In the genomic region with DNA sequence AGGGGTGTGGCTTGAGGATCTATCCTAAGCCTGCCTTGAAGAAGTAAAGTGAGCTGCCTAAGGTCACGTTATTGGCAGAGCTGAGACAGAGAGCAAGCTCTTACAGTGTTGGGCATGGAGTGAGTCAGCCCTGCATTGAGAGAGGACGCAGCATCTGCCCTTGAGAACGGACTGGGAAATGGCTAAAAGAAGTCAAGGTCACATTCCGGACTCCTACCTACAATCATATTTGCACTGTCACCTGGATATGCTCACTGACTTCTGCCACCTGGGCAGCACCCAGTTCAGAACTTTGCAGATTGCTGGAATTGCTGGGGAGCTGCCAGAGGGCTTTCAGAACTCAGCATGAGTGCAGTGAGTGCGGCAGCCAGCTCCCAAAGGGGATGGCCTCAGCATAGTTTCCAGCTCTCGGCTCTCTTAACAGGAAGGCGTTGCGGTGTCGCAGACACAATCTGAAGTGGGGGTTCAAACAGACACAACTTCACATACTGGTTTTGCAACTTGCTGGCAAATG, we compare ENCODE assay signal across 1 cellular context.
TF ChIP-seq lines count a peak whose summit lies in the region.

No MANE protein-coding gene starts in this region.

TF ChIP-seq in HepG2, 621 proteins besides CTCF, POLR2A, EP300 and RAD21 (continued from another document and continues in another):
- TF ChIP-seq, protein P1, sequence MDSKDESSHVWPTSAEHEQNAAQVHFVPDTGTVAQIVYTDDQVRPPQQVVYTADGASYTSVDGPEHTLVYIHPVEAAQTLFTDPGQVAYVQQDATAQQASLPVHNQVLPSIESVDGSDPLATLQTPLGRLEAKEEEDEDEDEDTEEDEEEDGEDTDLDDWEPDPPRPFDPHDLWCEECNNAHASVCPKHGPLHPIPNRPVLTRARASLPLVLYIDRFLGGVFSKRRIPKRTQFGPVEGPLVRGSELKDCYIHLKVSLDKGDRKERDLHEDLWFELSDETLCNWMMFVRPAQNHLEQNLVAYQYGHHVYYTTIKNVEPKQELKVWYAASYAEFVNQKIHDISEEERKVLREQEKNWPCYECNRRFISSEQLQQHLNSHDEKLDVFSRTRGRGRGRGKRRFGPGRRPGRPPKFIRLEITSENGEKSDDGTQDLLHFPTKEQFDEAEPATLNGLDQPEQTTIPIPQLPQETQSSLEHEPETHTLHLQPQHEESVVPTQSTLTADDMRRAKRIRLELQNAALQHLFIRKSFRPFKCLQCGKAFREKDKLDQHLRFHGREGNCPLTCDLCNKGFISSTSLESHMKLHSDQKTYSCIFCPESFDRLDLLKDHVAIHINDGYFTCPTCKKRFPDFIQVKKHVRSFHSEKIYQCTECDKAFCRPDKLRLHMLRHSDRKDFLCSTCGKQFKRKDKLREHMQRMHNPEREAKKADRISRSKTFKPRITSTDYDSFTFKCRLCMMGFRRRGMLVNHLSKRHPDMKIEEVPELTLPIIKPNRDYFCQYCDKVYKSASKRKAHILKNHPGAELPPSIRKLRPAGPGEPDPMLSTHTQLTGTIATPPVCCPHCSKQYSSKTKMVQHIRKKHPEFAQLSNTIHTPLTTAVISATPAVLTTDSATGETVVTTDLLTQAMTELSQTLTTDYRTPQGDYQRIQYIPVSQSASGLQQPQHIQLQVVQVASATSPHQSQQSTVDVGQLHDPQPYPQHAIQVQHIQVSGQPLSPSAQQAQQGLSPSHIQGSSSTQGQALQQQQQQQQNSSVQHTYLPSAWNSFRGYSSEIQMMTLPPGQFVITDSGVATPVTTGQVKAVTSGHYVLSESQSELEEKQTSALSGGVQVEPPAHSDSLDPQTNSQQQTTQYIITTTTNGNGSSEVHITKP (CRISPR knock-in tag; IDR thresholded peaks at IDR 0.05; ENCODE audit: low read depth), result no peak
- TF ChIP-seq ZNF891 (CRISPR knock-in tag; IDR thresholded peaks at IDR 0.05) (0 out of 2 replicates have a peak, but pooled peaks have one; percentile 62), HOXA3 (CRISPR knock-in tag; IDR thresholded peaks at IDR 0.05) (peak; percentile 22; the same call in 1 of the 2 replicates), ZNF775 (CRISPR knock-in tag; IDR thresholded peaks at IDR 0.05; ENCODE audit: borderline replicate concordance) (no peak), POLR2AphosphoS2 (IDR thresholded peaks at IDR 0.05; ENCODE audit: low read depth, low read length) (no peak), ZSCAN21 (CRISPR knock-in tag; IDR thresholded peaks at IDR 0.05; ENCODE audit: borderline replicate concordance) (no peak), JARID2 (CRISPR knock-in tag; IDR thresholded peaks at IDR 0.05; ENCODE audit: insufficient replicate concordance) (no peak), SOX6 (IDR thresholded peaks at IDR 0.05) (no peak), SOX6 (CRISPR knock-in tag; IDR thresholded peaks at IDR 0.05) (peak; percentile 44), ZNF160 (CRISPR knock-in tag; IDR thresholded peaks at IDR 0.05) (0 out of 2 replicates have a peak, but pooled peaks have one; percentile 41), SMAD9 (CRISPR knock-in tag; IDR thresholded peaks at IDR 0.05) (no peak), U2AF2 (IDR thresholded peaks at IDR 0.05; ENCODE audit: low read depth, low read length) (no peak), ZNF644 (CRISPR knock-in tag; IDR thresholded peaks at IDR 0.05; ENCODE audit: low read depth) (0 out of 2 replicates have a peak, but pooled peaks have one; percentile 24), MIER3 (CRISPR knock-in tag; IDR thresholded peaks at IDR 0.05; ENCODE audit: borderline replicate concordance) (0 out of 2 replicates have a peak, but pooled peaks have one; percentile 31), SAP130 (CRISPR knock-in tag; IDR thresholded peaks at IDR 0.05; ENCODE audit: low read depth) (0 out of 2 replicates have a peak, but pooled peaks have one; percentile 22), EEA1 (CRISPR knock-in tag; IDR thresholded peaks at IDR 0.05; ENCODE audit: borderline replicate concordance) (0 out of 2 replicates have a peak, but pooled peaks have one; percentile 32), ELF4 (CRISPR knock-in tag; IDR thresholded peaks at IDR 0.05; ENCODE audit: borderline replicate concordance) (no peak), NFE2L2 (IDR thresholded peaks at IDR 0.05; ENCODE audit: low read length) (0 out of 2 replicates have a peak, but pooled peaks have one; percentile 13), ZNF230 (CRISPR knock-in tag; IDR thresholded peaks at IDR 0.05) (no peak), ZNF556 (CRISPR knock-in tag; IDR thresholded peaks at IDR 0.05; ENCODE audit: borderline replicate concordance) (no peak), NFKBIZ (CRISPR knock-in tag; IDR thresholded peaks at IDR 0.05) (no peak), ZNF34 (CRISPR knock-in tag; IDR thresholded peaks at IDR 0.05; ENCODE audit: borderline replicate concordance) (no peak), NCOA2 (CRISPR knock-in tag; IDR thresholded peaks at IDR 0.05) (no peak), SSRP1 (CRISPR knock-in tag; IDR thresholded peaks at IDR 0.05) (no peak), HCFC1 (IDR thresholded peaks at IDR 0.05; ENCODE audit: low read depth, low read length) (no peak), GATAD2A (CRISPR knock-in tag; IDR thresholded peaks at IDR 0.05) (peak; percentile 31; the same call in 1 of the 2 replicates), SP2 (CRISPR knock-in tag; IDR thresholded peaks at IDR 0.05) (no peak)
- TF ChIP-seq, protein P2, sequence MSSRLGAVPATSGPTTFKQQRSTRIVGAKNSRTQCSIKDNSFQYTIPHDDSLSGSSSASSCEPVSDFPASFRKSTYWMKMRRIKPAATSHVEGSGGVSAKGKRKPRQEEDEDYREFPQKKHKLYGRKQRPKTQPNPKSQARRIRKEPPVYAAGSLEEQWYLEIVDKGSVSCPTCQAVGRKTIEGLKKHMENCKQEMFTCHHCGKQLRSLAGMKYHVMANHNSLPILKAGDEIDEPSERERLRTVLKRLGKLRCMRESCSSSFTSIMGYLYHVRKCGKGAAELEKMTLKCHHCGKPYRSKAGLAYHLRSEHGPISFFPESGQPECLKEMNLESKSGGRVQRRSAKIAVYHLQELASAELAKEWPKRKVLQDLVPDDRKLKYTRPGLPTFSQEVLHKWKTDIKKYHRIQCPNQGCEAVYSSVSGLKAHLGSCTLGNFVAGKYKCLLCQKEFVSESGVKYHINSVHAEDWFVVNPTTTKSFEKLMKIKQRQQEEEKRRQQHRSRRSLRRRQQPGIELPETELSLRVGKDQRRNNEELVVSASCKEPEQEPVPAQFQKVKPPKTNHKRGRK (CRISPR knock-in tag; IDR thresholded peaks at IDR 0.05), result no peak
- TF ChIP-seq, protein P3, sequence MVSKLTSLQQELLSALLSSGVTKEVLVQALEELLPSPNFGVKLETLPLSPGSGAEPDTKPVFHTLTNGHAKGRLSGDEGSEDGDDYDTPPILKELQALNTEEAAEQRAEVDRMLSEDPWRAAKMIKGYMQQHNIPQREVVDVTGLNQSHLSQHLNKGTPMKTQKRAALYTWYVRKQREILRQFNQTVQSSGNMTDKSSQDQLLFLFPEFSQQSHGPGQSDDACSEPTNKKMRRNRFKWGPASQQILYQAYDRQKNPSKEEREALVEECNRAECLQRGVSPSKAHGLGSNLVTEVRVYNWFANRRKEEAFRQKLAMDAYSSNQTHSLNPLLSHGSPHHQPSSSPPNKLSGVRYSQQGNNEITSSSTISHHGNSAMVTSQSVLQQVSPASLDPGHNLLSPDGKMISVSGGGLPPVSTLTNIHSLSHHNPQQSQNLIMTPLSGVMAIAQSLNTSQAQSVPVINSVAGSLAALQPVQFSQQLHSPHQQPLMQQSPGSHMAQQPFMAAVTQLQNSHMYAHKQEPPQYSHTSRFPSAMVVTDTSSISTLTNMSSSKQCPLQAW (CRISPR knock-in tag; IDR thresholded peaks at IDR 0.05), result peak; percentile 58
- TF ChIP-seq, protein P4, sequence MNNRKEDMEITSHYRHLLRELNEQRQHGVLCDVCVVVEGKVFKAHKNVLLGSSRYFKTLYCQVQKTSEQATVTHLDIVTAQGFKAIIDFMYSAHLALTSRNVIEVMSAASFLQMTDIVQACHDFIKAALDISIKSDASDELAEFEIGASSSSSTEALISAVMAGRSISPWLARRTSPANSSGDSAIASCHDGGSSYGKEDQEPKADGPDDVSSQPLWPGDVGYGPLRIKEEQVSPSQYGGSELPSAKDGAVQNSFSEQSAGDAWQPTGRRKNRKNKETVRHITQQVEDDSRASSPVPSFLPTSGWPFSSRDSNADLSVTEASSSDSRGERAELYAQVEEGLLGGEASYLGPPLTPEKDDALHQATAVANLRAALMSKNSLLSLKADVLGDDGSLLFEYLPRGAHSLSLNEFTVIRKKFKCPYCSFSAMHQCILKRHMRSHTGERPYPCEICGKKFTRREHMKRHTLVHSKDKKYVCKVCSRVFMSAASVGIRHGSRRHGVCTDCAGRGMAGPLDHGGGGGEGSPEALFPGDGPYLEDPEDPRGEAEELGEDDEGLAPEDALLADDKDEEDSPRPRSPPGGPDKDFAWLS (CRISPR knock-in tag; IDR thresholded peaks at IDR 0.05; ENCODE audit: borderline replicate concordance), result no peak
- TF ChIP-seq, protein P5, sequence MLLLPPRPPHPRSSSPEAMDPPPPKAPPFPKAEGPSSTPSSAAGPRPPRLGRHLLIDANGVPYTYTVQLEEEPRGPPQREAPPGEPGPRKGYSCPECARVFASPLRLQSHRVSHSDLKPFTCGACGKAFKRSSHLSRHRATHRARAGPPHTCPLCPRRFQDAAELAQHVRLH (CRISPR knock-in tag; IDR thresholded peaks at IDR 0.05; ENCODE audit: borderline replicate concordance, low read depth), result no peak
- TF ChIP-seq, protein P6, sequence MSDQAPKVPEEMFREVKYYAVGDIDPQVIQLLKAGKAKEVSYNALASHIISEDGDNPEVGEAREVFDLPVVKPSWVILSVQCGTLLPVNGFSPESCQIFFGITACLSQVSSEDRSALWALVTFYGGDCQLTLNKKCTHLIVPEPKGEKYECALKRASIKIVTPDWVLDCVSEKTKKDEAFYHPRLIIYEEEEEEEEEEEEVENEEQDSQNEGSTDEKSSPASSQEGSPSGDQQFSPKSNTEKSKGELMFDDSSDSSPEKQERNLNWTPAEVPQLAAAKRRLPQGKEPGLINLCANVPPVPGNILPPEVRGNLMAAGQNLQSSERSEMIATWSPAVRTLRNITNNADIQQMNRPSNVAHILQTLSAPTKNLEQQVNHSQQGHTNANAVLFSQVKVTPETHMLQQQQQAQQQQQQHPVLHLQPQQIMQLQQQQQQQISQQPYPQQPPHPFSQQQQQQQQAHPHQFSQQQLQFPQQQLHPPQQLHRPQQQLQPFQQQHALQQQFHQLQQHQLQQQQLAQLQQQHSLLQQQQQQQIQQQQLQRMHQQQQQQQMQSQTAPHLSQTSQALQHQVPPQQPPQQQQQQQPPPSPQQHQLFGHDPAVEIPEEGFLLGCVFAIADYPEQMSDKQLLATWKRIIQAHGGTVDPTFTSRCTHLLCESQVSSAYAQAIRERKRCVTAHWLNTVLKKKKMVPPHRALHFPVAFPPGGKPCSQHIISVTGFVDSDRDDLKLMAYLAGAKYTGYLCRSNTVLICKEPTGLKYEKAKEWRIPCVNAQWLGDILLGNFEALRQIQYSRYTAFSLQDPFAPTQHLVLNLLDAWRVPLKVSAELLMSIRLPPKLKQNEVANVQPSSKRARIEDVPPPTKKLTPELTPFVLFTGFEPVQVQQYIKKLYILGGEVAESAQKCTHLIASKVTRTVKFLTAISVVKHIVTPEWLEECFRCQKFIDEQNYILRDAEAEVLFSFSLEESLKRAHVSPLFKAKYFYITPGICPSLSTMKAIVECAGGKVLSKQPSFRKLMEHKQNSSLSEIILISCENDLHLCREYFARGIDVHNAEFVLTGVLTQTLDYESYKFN (CRISPR knock-in tag; conservative IDR thresholded peaks at IDR 0.05), result no peak
- TF ChIP-seq, protein P7, sequence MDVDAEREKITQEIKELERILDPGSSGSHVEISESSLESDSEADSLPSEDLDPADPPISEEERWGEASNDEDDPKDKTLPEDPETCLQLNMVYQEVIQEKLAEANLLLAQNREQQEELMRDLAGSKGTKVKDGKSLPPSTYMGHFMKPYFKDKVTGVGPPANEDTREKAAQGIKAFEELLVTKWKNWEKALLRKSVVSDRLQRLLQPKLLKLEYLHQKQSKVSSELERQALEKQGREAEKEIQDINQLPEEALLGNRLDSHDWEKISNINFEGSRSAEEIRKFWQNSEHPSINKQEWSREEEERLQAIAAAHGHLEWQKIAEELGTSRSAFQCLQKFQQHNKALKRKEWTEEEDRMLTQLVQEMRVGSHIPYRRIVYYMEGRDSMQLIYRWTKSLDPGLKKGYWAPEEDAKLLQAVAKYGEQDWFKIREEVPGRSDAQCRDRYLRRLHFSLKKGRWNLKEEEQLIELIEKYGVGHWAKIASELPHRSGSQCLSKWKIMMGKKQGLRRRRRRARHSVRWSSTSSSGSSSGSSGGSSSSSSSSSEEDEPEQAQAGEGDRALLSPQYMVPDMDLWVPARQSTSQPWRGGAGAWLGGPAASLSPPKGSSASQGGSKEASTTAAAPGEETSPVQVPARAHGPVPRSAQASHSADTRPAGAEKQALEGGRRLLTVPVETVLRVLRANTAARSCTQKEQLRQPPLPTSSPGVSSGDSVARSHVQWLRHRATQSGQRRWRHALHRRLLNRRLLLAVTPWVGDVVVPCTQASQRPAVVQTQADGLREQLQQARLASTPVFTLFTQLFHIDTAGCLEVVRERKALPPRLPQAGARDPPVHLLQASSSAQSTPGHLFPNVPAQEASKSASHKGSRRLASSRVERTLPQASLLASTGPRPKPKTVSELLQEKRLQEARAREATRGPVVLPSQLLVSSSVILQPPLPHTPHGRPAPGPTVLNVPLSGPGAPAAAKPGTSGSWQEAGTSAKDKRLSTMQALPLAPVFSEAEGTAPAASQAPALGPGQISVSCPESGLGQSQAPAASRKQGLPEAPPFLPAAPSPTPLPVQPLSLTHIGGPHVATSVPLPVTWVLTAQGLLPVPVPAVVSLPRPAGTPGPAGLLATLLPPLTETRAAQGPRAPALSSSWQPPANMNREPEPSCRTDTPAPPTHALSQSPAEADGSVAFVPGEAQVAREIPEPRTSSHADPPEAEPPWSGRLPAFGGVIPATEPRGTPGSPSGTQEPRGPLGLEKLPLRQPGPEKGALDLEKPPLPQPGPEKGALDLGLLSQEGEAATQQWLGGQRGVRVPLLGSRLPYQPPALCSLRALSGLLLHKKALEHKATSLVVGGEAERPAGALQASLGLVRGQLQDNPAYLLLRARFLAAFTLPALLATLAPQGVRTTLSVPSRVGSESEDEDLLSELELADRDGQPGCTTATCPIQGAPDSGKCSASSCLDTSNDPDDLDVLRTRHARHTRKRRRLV (CRISPR knock-in tag; IDR thresholded peaks at IDR 0.05), result no peak
- TF ChIP-seq, protein P8, sequence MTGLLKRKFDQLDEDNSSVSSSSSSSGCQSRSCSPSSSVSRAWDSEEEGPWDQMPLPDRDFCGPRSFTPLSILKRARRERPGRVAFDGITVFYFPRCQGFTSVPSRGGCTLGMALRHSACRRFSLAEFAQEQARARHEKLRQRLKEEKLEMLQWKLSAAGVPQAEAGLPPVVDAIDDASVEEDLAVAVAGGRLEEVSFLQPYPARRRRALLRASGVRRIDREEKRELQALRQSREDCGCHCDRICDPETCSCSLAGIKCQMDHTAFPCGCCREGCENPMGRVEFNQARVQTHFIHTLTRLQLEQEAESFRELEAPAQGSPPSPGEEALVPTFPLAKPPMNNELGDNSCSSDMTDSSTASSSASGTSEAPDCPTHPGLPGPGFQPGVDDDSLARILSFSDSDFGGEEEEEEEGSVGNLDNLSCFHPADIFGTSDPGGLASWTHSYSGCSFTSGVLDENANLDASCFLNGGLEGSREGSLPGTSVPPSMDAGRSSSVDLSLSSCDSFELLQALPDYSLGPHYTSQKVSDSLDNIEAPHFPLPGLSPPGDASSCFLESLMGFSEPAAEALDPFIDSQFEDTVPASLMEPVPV (CRISPR knock-in tag; IDR thresholded peaks at IDR 0.05), result no peak
- TF ChIP-seq, protein P9, sequence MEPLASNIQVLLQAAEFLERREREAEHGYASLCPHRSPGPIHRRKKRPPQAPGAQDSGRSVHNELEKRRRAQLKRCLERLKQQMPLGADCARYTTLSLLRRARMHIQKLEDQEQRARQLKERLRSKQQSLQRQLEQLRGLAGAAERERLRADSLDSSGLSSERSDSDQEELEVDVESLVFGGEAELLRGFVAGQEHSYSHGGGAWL (CRISPR knock-in tag; IDR thresholded peaks at IDR 0.05), result no peak
